20 cellular contexts compared by ENCODE assay signal in genomic region chr12:114665411-114666181, GRCh38. TPM values are rescaled to one million over a fixed set of nuclear protein-coding genes. Genes with fewer than 3 reads are reported as not detected.
DNase-seq lines count a peak whose midpoint lies in the region; ATAC-seq and TF ChIP-seq lines count a peak whose summit lies in the region.
"Had no signal": no experiment of that assay in that cellular context is flagged by ENCODE, and none has a peak within 500 bp of the region (broad histone marks: within the 10 kb centered on the region; RNA-seq: fewer than 3 reads in every experiment).

No MANE protein-coding gene starts in this region.

- H4K8ac ChIP-seq in mesendoderm (ENCODE audit: low read depth, low read length), result no peak overlapping the region

- no CpG with 5 or more reads among the region's 50 CpGs for WGBS in mesendoderm (ENCODE audit: extremely low coverage, insufficient coverage, low lambda C conversion rate)

- H3K27me3 Mint-ChIP-seq in activated naive CD8-positive, alpha-beta T cell treated with anti-CD3 and anti-CD28 coated beads, Interleukin-2, amount 10 ng/mL, durations not matched to agents 7 days and 5 days, result peaks cover 63% of the 10 kb centered on the region
- H3K27me3 Mint-ChIP-seq in activated naive CD8-positive, alpha-beta T cell treated with anti-CD3 and anti-CD28 coated beads for 36 hours, result peaks cover 90% of the 10 kb centered on the region
- H3K27me3 Mint-ChIP-seq in type B pancreatic cell, result peaks cover 62% of the 10 kb centered on the region

- H2AK5ac ChIP-seq in mesendoderm (ENCODE audit: low read length), result no peak overlapping the region

- no peak overlapping the region for H3K27ac ChIP-seq in brain microvascular endothelial cell
- no peak overlapping the region for H3K27ac ChIP-seq in mesendoderm (ENCODE audit: low read depth, low read length)
- H3K27ac ChIP-seq: esophagus muscularis mucosa, heart right ventricle had no signal

- H3K56ac ChIP-seq in mesendoderm (ENCODE audit: low read length), result peak overlapping the region; percentile 69

- peaks cover 5% of the 10 kb centered on the region for H3K4me1 ChIP-seq in mesendoderm (ENCODE audit: control insufficient read depth, low read depth, low read length)

- H3K27ac Mint-ChIP-seq in activated naive CD8-positive, alpha-beta T cell treated with anti-CD3 and anti-CD28 coated beads, Interleukin-2, amount 10 ng/mL, durations not matched to agents 7 days and 5 days, result peak overlapping the region; percentile 12
- H3K27ac Mint-ChIP-seq in activated naive CD8-positive, alpha-beta T cell treated with anti-CD3 and anti-CD28 coated beads for 36 hours, result no peak overlapping the region
- H3K27ac Mint-ChIP-seq in type B pancreatic cell, result peak overlapping the region; percentile 88
- H3K27ac Mint-ChIP-seq: activated CD8-positive, alpha-beta T cell treated with anti-CD3 and anti-CD28 coated beads for 36 hours; activated T-helper 17 cell treated with anti-CD3 and anti-CD28 coated beads, Interleukin-2, amount 50 U/mL, for 72 hours; CD4-positive, alpha-beta T cell had no signal

- H3K27me3 ChIP-seq in brain microvascular endothelial cell (replicated peaks) (peaks cover 26% of the 10 kb centered on the region), mesendoderm (ENCODE audit: insufficient read depth, low read length, poor library complexity) (no peaks in the 10 kb centered on the region)

- H3K4me3 ChIP-seq in brain microvascular endothelial cell (ENCODE audit: low read depth, low read length) (peak overlapping the region; percentile 32), mesendoderm (ENCODE audit: low read length) (no peak overlapping the region)
- H3K4me3 ChIP-seq: esophagus muscularis mucosa had no signal

- peak overlapping the region; percentile 28 for H3K4me3 Mint-ChIP-seq in activated naive CD8-positive, alpha-beta T cell treated with anti-CD3 and anti-CD28 coated beads, Interleukin-2, amount 10 ng/mL, durations not matched to agents 7 days and 5 days
- H3K4me3 Mint-ChIP-seq in activated naive CD8-positive, alpha-beta T cell treated with anti-CD3 and anti-CD28 coated beads for 36 hours, result no peak overlapping the region
- H3K4me3 Mint-ChIP-seq in type B pancreatic cell, result peak overlapping the region; percentile 79
- H3K4me3 Mint-ChIP-seq: activated CD8-positive, alpha-beta T cell treated with anti-CD3 and anti-CD28 coated beads for 36 hours; activated T-helper 17 cell treated with anti-CD3 and anti-CD28 coated beads, Interleukin-2, amount 50 U/mL, for 72 hours; CD4-positive, alpha-beta T cell; naive B cell had no signal

- H3K36me3 ChIP-seq in brain microvascular endothelial cell (replicated peaks) (no peaks in the 10 kb centered on the region), mesendoderm (ENCODE audit: control insufficient read depth, insufficient read depth, low read length) (no peaks in the 10 kb centered on the region)
- H3K36me3 ChIP-seq: esophagus muscularis mucosa had no signal

- H4K5ac ChIP-seq in mesendoderm (ENCODE audit: low read length), result no peak overlapping the region

- no peak overlapping the region for H3K23ac ChIP-seq in mesendoderm (ENCODE audit: low read length)

- H3K18ac ChIP-seq in mesendoderm (ENCODE audit: low read length), result peak overlapping the region; percentile 97

- peaks cover 8% of the 10 kb centered on the region for H3K4me1 Mint-ChIP-seq in activated naive CD8-positive, alpha-beta T cell treated with anti-CD3 and anti-CD28 coated beads, Interleukin-2, amount 10 ng/mL, durations not matched to agents 7 days and 5 days
- H3K4me1 Mint-ChIP-seq in activated naive CD8-positive, alpha-beta T cell treated with anti-CD3 and anti-CD28 coated beads for 36 hours, result peaks cover 10% of the 10 kb centered on the region
- peaks cover 41% of the 10 kb centered on the region for H3K4me1 Mint-ChIP-seq in type B pancreatic cell (ENCODE audit: unreplicated experiment)

- no peak for ATAC-seq in activated naive CD8-positive, alpha-beta T cell treated with anti-CD3 and anti-CD28 coated beads, Interleukin-2, amount 10 ng/mL, durations not matched to agents 7 days and 5 days (ENCODE audit: low read depth)
- ATAC-seq: activated CD8-positive, alpha-beta T cell treated with anti-CD3 and anti-CD28 coated beads for 36 hours; activated T-helper 17 cell treated with anti-CD3 and anti-CD28 coated beads, Interleukin-2, amount 50 U/mL, for 72 hours; heart right ventricle; left colon; Panc1 had no signal

- peak overlapping the region; percentile 92 for H3K4ac ChIP-seq in mesendoderm (ENCODE audit: low read depth, low read length)

- POLR2A ChIA-PET in activated naive CD8-positive, alpha-beta T cell treated with anti-CD3 and anti-CD28 coated beads, Interleukin-2, amount 10 ng/mL, durations not matched to agents 7 days and 5 days (lab: Charles Lee), result no interaction called here

- TF ChIP-seq CTCF in brain microvascular endothelial cell (IDR thresholded peaks at IDR 0.05; ENCODE audit: low read depth, low read length, missing control alignments), result no peak
- TF ChIP-seq CTCF in type B pancreatic cell (conservative IDR thresholded peaks at IDR 0.05), result no peak

- H2BK15ac ChIP-seq in mesendoderm (replicated peaks; ENCODE audit: low read depth), result peak overlapping the region; percentile 86

- in situ Hi-C loops in brain microvascular endothelial cell (cut with HindIII; ENCODE audit: low pct_ligation_motif_present, low sequenced_read_pairs), result no loop called here

- no peaks in the 10 kb centered on the region for H3K36me3 Mint-ChIP-seq in activated naive CD8-positive, alpha-beta T cell treated with anti-CD3 and anti-CD28 coated beads, Interleukin-2, amount 10 ng/mL, durations not matched to agents 7 days and 5 days
- no peaks in the 10 kb centered on the region for H3K36me3 Mint-ChIP-seq in activated naive CD8-positive, alpha-beta T cell treated with anti-CD3 and anti-CD28 coated beads for 36 hours
- no peaks in the 10 kb centered on the region for H3K36me3 Mint-ChIP-seq in type B pancreatic cell

- peak; percentile 30 for DNase-seq in activated naive CD8-positive, alpha-beta T cell treated with anti-CD3 and anti-CD28 coated beads, Interleukin-2, amount 10 ng/mL, durations not matched to agents 7 days and 5 days
- no peak for DNase-seq in activated naive CD8-positive, alpha-beta T cell treated with anti-CD3 and anti-CD28 coated beads for 36 hours
- DNase-seq in brain microvascular endothelial cell (no peak), mesendoderm (peak; percentile 50), type B pancreatic cell (ENCODE audit: extremely low spot score, unreplicated experiment) (no peak), GM19240 (ENCODE audit: insufficient read length, low spot score) (no peak), activated T-cell treated with anti-CD3 and anti-CD28 coated beads for 4 hours (no peak)
- DNase-seq in stimulated activated naive CD4-positive, alpha-beta T cell treated with Interleukin-2 at 50 U/mL for 16 hours (lab: John Stamatoyannopoulos, UW), result no peak
- DNase-seq: activated CD8-positive, alpha-beta T cell treated with anti-CD3 and anti-CD28 coated beads for 36 hours; amygdala; CD4-positive, alpha-beta T cell; DND-41; GOT3; heart right ventricle; left colon; naive B cell; NCI-H2107 had no signal

- no peak overlapping the region for H2BK5ac ChIP-seq in mesendoderm (ENCODE audit: low read length)

- H3K79me1 ChIP-seq in mesendoderm (ENCODE audit: low read length), result no peaks in the 10 kb centered on the region

- no peaks in the 10 kb centered on the region for H3K9me3 Mint-ChIP-seq in activated naive CD8-positive, alpha-beta T cell treated with anti-CD3 and anti-CD28 coated beads, Interleukin-2, amount 10 ng/mL, durations not matched to agents 7 days and 5 days
- H3K9me3 Mint-ChIP-seq in activated naive CD8-positive, alpha-beta T cell treated with anti-CD3 and anti-CD28 coated beads for 36 hours, result no peaks in the 10 kb centered on the region
- no peaks in the 10 kb centered on the region for H3K9me3 Mint-ChIP-seq in type B pancreatic cell
- H3K9me3 Mint-ChIP-seq: activated CD8-positive, alpha-beta T cell treated with anti-CD3 and anti-CD28 coated beads for 36 hours; activated T-helper 17 cell treated with anti-CD3 and anti-CD28 coated beads, Interleukin-2, amount 50 U/mL, for 72 hours; CD4-positive, alpha-beta T cell had no signal

- H3K79me2 ChIP-seq in mesendoderm (ENCODE audit: control insufficient read depth, insufficient read depth, low read length), result no peaks in the 10 kb centered on the region

- H3K4me2 ChIP-seq in mesendoderm (ENCODE audit: low read length), result peak overlapping the region; percentile 54

- H2BK120ac ChIP-seq in mesendoderm (ENCODE audit: low read depth, low read length), result peak overlapping the region; percentile 75

- H3K9ac ChIP-seq in mesendoderm (ENCODE audit: low read length), result peak overlapping the region; percentile 53

RNA-seq across cellular contexts. Expression of gene TBX3, which starts 18.4 kb away (rescaled TPM):
- total RNA-seq in activated naive CD8-positive, alpha-beta T cell treated with anti-CD3 and anti-CD28 coated beads, Interleukin-2, amount 10 ng/mL, durations not matched to agents 7 days and 5 days, result not detected
- total RNA-seq in activated naive CD8-positive, alpha-beta T cell treated with anti-CD3 and anti-CD28 coated beads for 36 hours, result not detected
- 2.1 TPM for polyA plus RNA-seq in mesendoderm (2013, experiment 1 of 2)
- 2.1 TPM for polyA plus RNA-seq in mesendoderm (2013, experiment 2 of 2)
- total RNA-seq in type B pancreatic cell (ENCODE audit: low replicate concordance), result 102 and 130 TPM in 2 replicates
- total RNA-seq: activated CD8-positive, alpha-beta T cell treated with anti-CD3 and anti-CD28 coated beads for 36 hours; activated T-helper 17 cell treated with anti-CD3 and anti-CD28 coated beads, Interleukin-2, amount 50 U/mL, for 72 hours had no signal

Comparison
In these comparisons a context has a peak if more than half of its experiments do, and no peak if none do; other contexts are left out.
1. DNase-seq: peak in activated naive CD8-positive, alpha-beta T cell treated with anti-CD3 and anti-CD28 coated beads, Interleukin-2, amount 10 ng/mL, durations not matched to agents 7 days and 5 days (single experiment) and mesendoderm (single experiment); none in activated naive CD8-positive, alpha-beta T cell treated with anti-CD3 and anti-CD28 coated beads for 36 hours (single experiment), brain microvascular endothelial cell (single experiment), type B pancreatic cell (single experiment), GM19240 (single experiment), activated T-cell treated with anti-CD3 and anti-CD28 coated beads for 4 hours (single experiment) and stimulated activated naive CD4-positive, alpha-beta T cell treated with Interleukin-2 at 50 U/mL for 16 hours (single experiment).
2. RNA of gene TBX3, which starts 18.4 kb away (total RNA-seq): 102 to 130 TPM in type B pancreatic cell; not detected in activated naive CD8-positive, alpha-beta T cell treated with anti-CD3 and anti-CD28 coated beads, Interleukin-2, amount 10 ng/mL, durations not matched to agents 7 days and 5 days and not detected in activated naive CD8-positive, alpha-beta T cell treated with anti-CD3 and anti-CD28 coated beads for 36 hours; every median in the first group is over 100 times any median in the second.